18 cellular contexts compared by ENCODE assay signal in the genomic region with DNA sequence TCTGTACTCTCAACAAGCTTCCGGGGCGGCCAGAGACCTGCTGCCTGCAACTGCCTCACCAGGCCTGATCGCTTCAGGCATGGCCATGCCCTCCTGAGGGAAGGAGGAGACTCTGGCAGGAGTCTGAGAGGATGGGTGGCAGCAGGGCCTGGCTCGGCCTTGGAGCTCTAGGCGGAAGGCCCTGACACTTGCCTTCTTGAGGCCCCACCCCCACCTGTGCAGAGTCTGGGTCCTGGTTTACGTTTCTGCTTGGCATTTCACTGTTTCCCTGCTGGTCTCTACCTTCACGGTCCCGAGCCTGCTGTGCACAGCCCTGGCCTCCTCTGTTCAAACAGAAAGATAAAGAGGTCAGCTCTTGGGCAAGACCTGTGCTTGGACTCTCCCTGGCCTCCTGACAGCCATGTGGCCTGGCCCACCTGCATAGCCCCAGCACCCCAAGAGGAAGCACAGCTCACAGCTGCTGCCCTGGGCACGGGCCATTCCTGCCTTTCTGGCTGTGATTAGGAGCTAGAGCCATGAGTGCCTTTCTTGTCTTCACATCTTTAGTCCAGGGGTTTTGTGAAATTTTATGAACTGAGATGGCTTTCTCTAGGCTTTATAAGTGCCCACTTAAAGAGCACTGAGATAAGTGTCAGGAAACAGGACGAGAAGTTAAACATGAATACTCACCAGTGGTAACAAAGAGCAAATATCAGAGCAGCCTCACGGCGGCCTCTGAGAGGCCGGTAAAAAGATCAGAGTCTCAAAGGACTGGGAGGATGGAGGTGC. TPM values are rescaled to one million over a fixed set of nuclear protein-coding genes. Genes with fewer than 3 reads are reported as not detected.
DNase-seq lines count a peak whose midpoint lies in the region; ATAC-seq and TF ChIP-seq lines count a peak whose summit lies in the region.
"Had no signal": no experiment of that assay in that cellular context is flagged by ENCODE, and none has a peak within 500 bp of the region (broad histone marks: within the 10 kb centered on the region; RNA-seq: fewer than 3 reads in every experiment).

No MANE protein-coding gene starts in this region.

- TF ChIP-seq CTCF in nephron (IDR thresholded peaks at IDR 0.05; ENCODE audit: unreplicated experiment in 3 of 3) (no peak), upper lobe of left lung (IDR thresholded peaks at IDR 0.05) (no peak), omental fat pad (IDR thresholded peaks at IDR 0.05) (no peak)

- peaks cover 89% of the 10 kb centered on the region for H3K4me1 Mint-ChIP-seq in nephron

- 67 to 79% methylated on average over 12 to 13 of the region's 13 CpGs for WGBS in upper lobe of left lung, 2 donors

- H3K9me3 ChIP-seq in upper lobe of left lung = no peaks in the 10 kb centered on the region
- H3K9me3 ChIP-seq: HAP-1 had no signal

- ATAC-seq in upper lobe of left lung (ENCODE audit: low FRiP score in 2 of 2) = no peak
- no peak for ATAC-seq in omental fat pad (ENCODE audit: low FRiP score)
- ATAC-seq: esophagus mucosa, right cardiac atrium had no signal

- H3K4me3 ChIP-seq in upper lobe of left lung = no peak overlapping the region
- H3K4me3 ChIP-seq: dorsolateral prefrontal cortex, HAP-1 had no signal

- no peaks in the 10 kb centered on the region for H3K9me3 Mint-ChIP-seq in nephron

- peaks cover 4% of the 10 kb centered on the region for H3K36me3 Mint-ChIP-seq in nephron (ENCODE audit: low read depth)
- H3K36me3 Mint-ChIP-seq: activated naive CD8-positive, alpha-beta T cell had no signal

- peak overlapping the region; percentile 97 to 100 (median 99) for H3K27ac Mint-ChIP-seq in nephron
- H3K27ac Mint-ChIP-seq: activated naive CD8-positive, alpha-beta T cell had no signal

- H3K27ac ChIP-seq in upper lobe of left lung = peak overlapping the region in 3 of 4 donors; percentile 40 to 86 (median 67)

- H3K27me3 ChIP-seq in upper lobe of left lung = no peaks in the 10 kb centered on the region
- H3K27me3 ChIP-seq: dorsolateral prefrontal cortex had no signal

- H3K27me3 Mint-ChIP-seq in nephron (ENCODE audit: low read depth) = no peaks in the 10 kb centered on the region
- H3K27me3 Mint-ChIP-seq: activated naive CD8-positive, alpha-beta T cell had no signal

- peak; percentile 46 for DNase-seq in NCI-H510A treated with DMSO at 0.1 percent for 48 hours (lab: John Stamatoyannopoulos, UW)
- DNase-seq in NCI-H510A (lab: John Stamatoyannopoulos, UW) = no peak
- peak; percentile 44 for DNase-seq in cerebellar cortex (ENCODE audit: low spot score)
- peak in 1 of 2 donors; percentile 55 for DNase-seq in upper lobe of left lung
- DNase-seq in omental fat pad (ENCODE audit: low spot score) = no peak
- DNase-seq in inferior parietal cortex (ENCODE audit: extremely low spot score) = no peak
- no peak for DNase-seq in activated gamma-delta T cell (lab: John Stamatoyannopoulos, UW)
- DNase-seq: 8988T; DMS 273 treated with DMSO at 0.1 percent for 48 hours; dorsolateral prefrontal cortex; Kasumi-1; NCI-H2171 treated with DMSO at 0.1 percent for 48 hours; stimulated activated CD4-positive, alpha-beta T cell treated with anti-CD3 and anti-CD28 coated beads, Interleukin-1b, Interleukin-23, amount 100 ng/mL, for 48 hours had no signal

- peak overlapping the region in 1 of 3 experiments; percentile 19 for H3K4me3 Mint-ChIP-seq in nephron
- H3K4me3 Mint-ChIP-seq: activated naive CD8-positive, alpha-beta T cell had no signal

- H3K4me1 ChIP-seq in upper lobe of left lung = peaks cover 49 to 80% (median 60%) of the 10 kb centered on the region in 4 donors

- H3K36me3 ChIP-seq in upper lobe of left lung = peaks cover 0 to 11% (median 0%) of the 10 kb centered on the region in 4 donors
- H3K36me3 ChIP-seq: HAP-1 had no signal

- TF ChIP-seq EP300 in upper lobe of left lung (IDR thresholded peaks at IDR 0.05) = no peak

- no peak for TF ChIP-seq POLR2A in upper lobe of left lung (IDR thresholded peaks at IDR 0.05)

RNA-seq across cellular contexts. Expression of gene MTSS2, which starts 25.5 kb away (rescaled TPM):
- 100 to 1,000 TPM in 1 of 6 donors, 10 to 100 TPM in 5; 40.7 to 202 (median 72.4) TPM for total RNA-seq in upper lobe of left lung
- 10 to 100 TPM; 19.3 to 70.1 (median 32.4) TPM for total RNA-seq in omental fat pad

Comparison
In these comparisons a context has a peak if more than half of its experiments do, and no peak if none do; other contexts are left out.
1. DNase-seq: peak in NCI-H510A treated with DMSO at 0.1 percent for 48 hours (single experiment) and cerebellar cortex (single experiment); none in NCI-H510A (single experiment), omental fat pad (single experiment), inferior parietal cortex (single experiment) and activated gamma-delta T cell (single experiment).